ENCODE assay signal across 15 cellular contexts in genomic region chr11:35373284-35373933, GRCh38. TPM values are rescaled to one million over a fixed set of nuclear protein-coding genes. Genes with fewer than 3 reads are reported as not detected.
DNase-seq lines count a peak whose midpoint lies in the region; ATAC-seq, FAIRE-seq and TF ChIP-seq lines count a peak whose summit lies in the region.
"Had no signal": no experiment of that assay in that cellular context is flagged by ENCODE, and none has a peak within 500 bp of the region (broad histone marks: within the 10 kb centered on the region; RNA-seq: fewer than 3 reads in every experiment).

No MANE protein-coding gene starts in this region.

- no peak overlapping the region for H3K4me3 ChIP-seq in A549
- H3K4me3 ChIP-seq in left lung, result no peak overlapping the region
- H3K4me3 ChIP-seq: gastroesophageal sphincter, lung, uterus had no signal

- no peak for TF ChIP-seq EP300 in A549 (IDR thresholded peaks at IDR 0.05)

- no peaks in the 10 kb centered on the region for H3K36me3 ChIP-seq in left lung
- H3K36me3 ChIP-seq: gastroesophageal sphincter, uterus had no signal

- CTCF ChIA-PET in A549 (lab: Yijun Ruan, JAX), result interaction anchor here (0.6 to 2.0 kb wide), 13 partner anchors 10 to 354 kb away, joined by 3 to 9 read pairs (median 4); no protein-coding TSS in a partner anchor

- H3K9me3 ChIP-seq in A549 (no peaks in the 10 kb centered on the region), left lung (no peaks in the 10 kb centered on the region)
- H3K9me3 ChIP-seq: gastroesophageal sphincter, uterus had no signal

- H3K4me2 ChIP-seq in A549, result peak overlapping the region; percentile 63

- TF ChIP-seq CTCF in A549 (IDR thresholded peaks at IDR 0.05) (peak; percentile 30; the same call in 2 of the 3 replicates), left lung (IDR thresholded peaks at IDR 0.05) (no peak)

- DNase-seq in A549 (ENCODE audit: low read depth in 1 of 2, low spot score in 1 of 2) (peak; percentile 74 to 86), GM18507 (ENCODE audit: extremely low spot score, insufficient read length, low read depth) (no peak), RPMI8226 (peak; percentile 14), kidney glomerular epithelial cell (lab: John Stamatoyannopoulos, UW) (peak; percentile 89), left lung (no peak), midbrain (lab: John Stamatoyannopoulos, UW) (no peak), GDM1 (lab: John Stamatoyannopoulos, UW) (no peak), NCI-H1092 treated with DMSO at 0.1 percent for 48 hours (lab: John Stamatoyannopoulos, UW) (no peak)
- DNase-seq: amniotic stem cell; effector CD4-positive, alpha-beta T cell; NCI-H1092; occipital lobe; uterus had no signal

- WGBS in A549 (ENCODE audit: missing lambda C conversion rate), result 31% methylated on average over 2 of the region's 2 CpGs

- FAIRE-seq in A549 (lab: Jason Lieb, UNC) (no peak), GM18507 (lab: Jason Lieb, UNC) (peak; percentile 41)

- POLR2A ChIA-PET in A549 (lab: Yijun Ruan, JAX), result no interaction called here

- H3K4me1 ChIP-seq in A549 (peaks cover 18% of the 10 kb centered on the region), left lung (no peaks in the 10 kb centered on the region)
- H3K4me1 ChIP-seq: gastroesophageal sphincter, uterus had no signal

- peak; percentile 86 to 97 for ATAC-seq in A549
- ATAC-seq in left lung, result no peak
- ATAC-seq: gastroesophageal sphincter had no signal

- H3K27ac ChIP-seq in A549 (peak overlapping the region; percentile 67 to 82), left lung (no peak overlapping the region)
- H3K27ac ChIP-seq: gastroesophageal sphincter, uterus had no signal

- TF ChIP-seq POLR2A in A549 (IDR thresholded peaks at IDR 0.05; ENCODE audit: low read length), result no peak

- intact Hi-C loops in left lung (cut with DNase I), result no loop called here

- no peaks in the 10 kb centered on the region for H3K27me3 ChIP-seq in left lung
- H3K27me3 ChIP-seq: gastroesophageal sphincter, uterus had no signal

- TF ChIP-seq RAD21 in A549 (conservative IDR thresholded peaks at IDR 0.05 in 1 of 2, IDR thresholded peaks at IDR 0.05 in 1 of 2), result peak in 1 of 2 experiments; percentile 63; a peak in 3 of 5 replicates

TF ChIP-seq in A549, 52 proteins besides CTCF, POLR2A, EP300 and RAD21:
- TF ChIP-seq SMC3 (IDR thresholded peaks at IDR 0.05) (peak; percentile 59), KDM5A (IDR thresholded peaks at IDR 0.05) (no peak), ZSCAN20 (CRISPR knock-in tag; IDR thresholded peaks at IDR 0.05) (no peak), GATA3 (IDR thresholded peaks at IDR 0.05; ENCODE audit: borderline replicate concordance) (0 out of 2 replicates have a peak, but pooled peaks have one; percentile 12), REST (IDR thresholded peaks at IDR 0.05) (no peak)

RNA-seq across cellular contexts. Expression of gene SLC1A2, which starts 45.9 kb away (rescaled TPM):
- polyA plus RNA-seq in A549 (2011; rRNA removed) (0.14 and 0.16 TPM in 2 replicates), A549 (2017; fragmentation: RNase III; extraction: RNeasy Plus Mini Kit Qiagen cat#74134 plus additional on column Dnase treatment) (0.01 to 0.18 TPM (median 0.07 TPM) in 3 replicates)
- polyA plus RNA-seq in A549 (2012; cell fraction: cytosol; rRNA removed), result not detected in 2 replicates
- not detected in 2 replicates for polyA plus RNA-seq in A549 (2012; cell fraction: nucleus; rRNA removed)
- polyA minus RNA-seq in A549 (2011; rRNA and poly(A)+ RNA removed), result 0.87 and 0.88 TPM in 2 replicates
- total RNA-seq in left lung, result 1 to 10 TPM in 1 of 2 donors, under 1 TPM in 1; 0.89 to 1.5 TPM

Comparison
In these comparisons a context has a peak if more than half of its experiments do, and no peak if none do; other contexts are left out.
1. DNase-seq: peak in A549 (2 of 2), RPMI8226 (single experiment) and kidney glomerular epithelial cell (single experiment); none in GM18507 (single experiment), left lung (0 of 2), midbrain (single experiment), GDM1 (single experiment) and NCI-H1092 treated with DMSO at 0.1 percent for 48 hours (single experiment).
2. H3K27ac ChIP-seq: peak in A549 (2 of 2); none in left lung (0 of 2).